In genomic region chr6:79525272-79526100, GRCh38 we compare ENCODE assay signal across 12 cellular contexts. TPM values are rescaled to one million over a fixed set of nuclear protein-coding genes. Genes with fewer than 3 reads are reported as not detected.
DNase-seq lines count a peak whose midpoint lies in the region; ATAC-seq, FAIRE-seq and TF ChIP-seq lines count a peak whose summit lies in the region.
"Had no signal": no experiment of that assay in that cellular context is flagged by ENCODE, and none has a peak within 500 bp of the region (broad histone marks: within the 10 kb centered on the region; RNA-seq: fewer than 3 reads in every experiment).

No MANE protein-coding gene starts in this region.

- no peak for FAIRE-seq in D721Med (lab: Jason Lieb, UNC)

- H3K27ac Mint-ChIP-seq in naive thymus-derived CD4-positive, alpha-beta T cell, result no peak overlapping the region
- no peak overlapping the region for H3K27ac Mint-ChIP-seq in stimulated activated effector memory CD8-positive, alpha-beta T cell treated with anti-CD3 and anti-CD28 coated beads, Interleukin-12 subunit alpha, Interleukin-12 subunit beta, amount 100 ng/mL, for 72 hours
- H3K27ac Mint-ChIP-seq: immature natural killer cell had no signal

- intact Hi-C loops in left ventricle myocardium superior (cut with micrococcal nuclease) (no loop called here), psoas muscle (cut with DNase I) (no loop called here)
- intact Hi-C loops in naive thymus-derived CD4-positive, alpha-beta T cell (cut with micrococcal nuclease), result no loop called here

- no peak overlapping the region for H3K27ac ChIP-seq in psoas muscle
- no peak overlapping the region for H3K27ac ChIP-seq in naive thymus-derived CD4-positive, alpha-beta T cell (ENCODE audit: low read depth, low read length)

- H3K36me3 Mint-ChIP-seq in naive thymus-derived CD4-positive, alpha-beta T cell, result no peaks in the 10 kb centered on the region
- no peaks in the 10 kb centered on the region for H3K36me3 Mint-ChIP-seq in stimulated activated effector memory CD8-positive, alpha-beta T cell treated with anti-CD3 and anti-CD28 coated beads, Interleukin-12 subunit alpha, Interleukin-12 subunit beta, amount 100 ng/mL, for 72 hours
- H3K36me3 Mint-ChIP-seq: immature natural killer cell had no signal

- ATAC-seq in left ventricle myocardium superior (peak; percentile 64), psoas muscle (peak in 2 of 4 donors; percentile 46 to 65)
- no peak for ATAC-seq in naive thymus-derived CD4-positive, alpha-beta T cell
- no peak for ATAC-seq in stimulated activated effector memory CD8-positive, alpha-beta T cell treated with anti-CD3 and anti-CD28 coated beads, Interleukin-12 subunit alpha, Interleukin-12 subunit beta, amount 100 ng/mL, for 72 hours

- H3K4me3 ChIP-seq in psoas muscle, result no peak overlapping the region
- H3K4me3 ChIP-seq in naive thymus-derived CD4-positive, alpha-beta T cell (ENCODE audit: low read length), result no peak overlapping the region

- CTCF ChIA-PET in naive thymus-derived CD4-positive, alpha-beta T cell (lab: Charles Lee), result no interaction called here

- H3K27me3 Mint-ChIP-seq in naive thymus-derived CD4-positive, alpha-beta T cell, result no peaks in the 10 kb centered on the region

- POLR2A ChIA-PET in naive thymus-derived CD4-positive, alpha-beta T cell (lab: Charles Lee), result no interaction called here

- no peaks in the 10 kb centered on the region for H3K4me1 ChIP-seq in psoas muscle
- H3K4me1 ChIP-seq in naive thymus-derived CD4-positive, alpha-beta T cell (ENCODE audit: control insufficient read depth in 2 of 2, insufficient read depth in 2 of 2, low read length in 2 of 2), result no peaks in the 10 kb centered on the region

- 45 to 53% (median 48%) methylated on average over 12 of the region's 12 CpGs for WGBS in psoas muscle, 3 donors

- H3K36me3 ChIP-seq in psoas muscle (ENCODE audit: insufficient read depth in 1 of 2, low read depth in 1 of 2), result no peaks in the 10 kb centered on the region
- H3K36me3 ChIP-seq in naive thymus-derived CD4-positive, alpha-beta T cell (ENCODE audit: control insufficient read depth in 2 of 3, insufficient read depth in 3 of 3, low read length in 3 of 3), result no peaks in the 10 kb centered on the region

- TF ChIP-seq CTCF in psoas muscle (IDR thresholded peaks at IDR 0.05) (no peak), D721Med (IDR thresholded peaks at IDR 0.05; ENCODE audit: insufficient read depth, missing control alignments) (no peak)

- no peak overlapping the region for H3K4me3 Mint-ChIP-seq in naive thymus-derived CD4-positive, alpha-beta T cell
- H3K4me3 Mint-ChIP-seq in stimulated activated effector memory CD8-positive, alpha-beta T cell treated with anti-CD3 and anti-CD28 coated beads, Interleukin-12 subunit alpha, Interleukin-12 subunit beta, amount 100 ng/mL, for 72 hours, result no peak overlapping the region
- H3K4me3 Mint-ChIP-seq: immature natural killer cell had no signal

- H3K4me1 Mint-ChIP-seq in naive thymus-derived CD4-positive, alpha-beta T cell, result no peaks in the 10 kb centered on the region
- no peaks in the 10 kb centered on the region for H3K4me1 Mint-ChIP-seq in stimulated activated effector memory CD8-positive, alpha-beta T cell treated with anti-CD3 and anti-CD28 coated beads, Interleukin-12 subunit alpha, Interleukin-12 subunit beta, amount 100 ng/mL, for 72 hours
- H3K4me1 Mint-ChIP-seq: immature natural killer cell had no signal

- H3K27me3 ChIP-seq in psoas muscle (ENCODE audit: insufficient read depth in 3 of 3, low read length in 2 of 3), result no peaks in the 10 kb centered on the region
- H3K27me3 ChIP-seq in naive thymus-derived CD4-positive, alpha-beta T cell (ENCODE audit: control insufficient read depth in 2 of 2, insufficient read depth in 2 of 2, low read length in 2 of 2), result no peaks in the 10 kb centered on the region

- no peaks in the 10 kb centered on the region for H3K9me3 ChIP-seq in psoas muscle
- no peaks in the 10 kb centered on the region for H3K9me3 ChIP-seq in naive thymus-derived CD4-positive, alpha-beta T cell (ENCODE audit: control insufficient read depth in 2 of 3, low read length in 3 of 3)

- DNase-seq in H4 (ENCODE audit: low spot score) (peak; percentile 16), astrocyte of the hippocampus (ENCODE audit: low read depth, low spot score) (peak; percentile 68), left ventricle myocardium superior (peak; percentile 29), psoas muscle (peak; percentile 21 to 48), D721Med (ENCODE audit: insufficient read length, low spot score) (no peak), superior temporal gyrus (ENCODE audit: extremely low spot score) (no peak)
- no peak for DNase-seq in naive thymus-derived CD4-positive, alpha-beta T cell
- DNase-seq in stimulated activated effector memory CD8-positive, alpha-beta T cell treated with anti-CD3 and anti-CD28 coated beads, Interleukin-12 subunit alpha, Interleukin-12 subunit beta, amount 100 ng/mL, for 72 hours (ENCODE audit: low spot score in 2 of 2), result no peak
- DNase-seq: C1 segment of cervical spinal cord; effector CD8-positive, alpha-beta T cell; immature natural killer cell; NCI-H2171 had no signal

- H3K9me3 Mint-ChIP-seq in naive thymus-derived CD4-positive, alpha-beta T cell, result peaks cover 0 to 5% (median 0%) of the 10 kb centered on the region in 11 donors
- H3K9me3 Mint-ChIP-seq in stimulated activated effector memory CD8-positive, alpha-beta T cell treated with anti-CD3 and anti-CD28 coated beads, Interleukin-12 subunit alpha, Interleukin-12 subunit beta, amount 100 ng/mL, for 72 hours, result peaks cover 10% of the 10 kb centered on the region

RNA-seq across cellular contexts. Expression of gene LCA5, which starts 11.7 kb away (rescaled TPM):
- total RNA-seq in H4 (2014; rRNA removed; shearing (Covaris generic)), result 1.3 and 2.4 TPM in 2 replicates
- total RNA-seq in left ventricle myocardium superior (2.4 TPM), psoas muscle (1 to 10 TPM in 3 of 4 donors, under 1 TPM in 1; 0.91 to 2.7 (median 1.6) TPM)
- polyA plus RNA-seq in psoas muscle, result 1 to 10 TPM in 1 of 3 donors, under 1 TPM in 2; 0.48 to 1.1 (median 0.48) TPM
- total RNA-seq in naive thymus-derived CD4-positive, alpha-beta T cell, result under 1 TPM; 0.10 to 0.65 (median 0.24) TPM
- polyA plus RNA-seq in naive thymus-derived CD4-positive, alpha-beta T cell, result under 1 TPM; 0.30 to 0.53 TPM
- polyA plus RNA-seq: immature natural killer cell had no signal

Comparison
In these comparisons a context has a peak if more than half of its experiments do, and no peak if none do; other contexts are left out.
1. DNase-seq: peak in H4 (single experiment), astrocyte of the hippocampus (single experiment), left ventricle myocardium superior (single experiment) and psoas muscle (2 of 2); none in D721Med (single experiment), naive thymus-derived CD4-positive, alpha-beta T cell (0 of 9), stimulated activated effector memory CD8-positive, alpha-beta T cell treated with anti-CD3 and anti-CD28 coated beads, Interleukin-12 subunit alpha, Interleukin-12 subunit beta, amount 100 ng/mL, for 72 hours (0 of 2) and superior temporal gyrus (single experiment).